ENCODE assay signal across 10 cellular contexts in the genomic region with DNA sequence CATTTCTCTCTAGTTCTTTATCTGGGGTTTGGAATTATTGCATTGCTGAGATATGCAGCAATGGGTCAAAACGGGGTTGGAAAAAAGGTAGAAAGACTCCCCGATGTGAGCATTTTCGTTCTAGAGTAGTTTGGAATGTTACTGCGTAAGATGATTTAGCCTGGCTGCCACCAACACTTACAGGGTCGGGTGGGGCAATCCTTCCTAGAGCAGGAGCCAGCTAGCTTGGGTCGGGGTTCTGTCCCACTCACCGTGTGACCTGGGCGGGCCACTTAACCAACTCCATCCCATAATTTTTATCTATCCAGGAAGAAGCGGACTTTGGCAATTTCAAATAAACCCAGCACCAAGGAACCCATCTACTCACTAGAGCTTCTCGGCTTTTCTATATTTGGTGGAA.
DNase-seq lines count a peak whose midpoint lies in the region; ATAC-seq and TF ChIP-seq lines count a peak whose summit lies in the region.
"Had no signal": no experiment of that assay in that cellular context is flagged by ENCODE, and none has a peak within 500 bp of the region (broad histone marks: within the 10 kb centered on the region; RNA-seq: fewer than 3 reads in every experiment).

No MANE protein-coding gene starts in this region.

- H3K4me1 Mint-ChIP-seq in mesothelial cell of epicardium: peaks cover 12% of the 10 kb centered on the region

- no peaks in the 10 kb centered on the region for H3K36me3 Mint-ChIP-seq in mesothelial cell of epicardium

- H3K4me3 Mint-ChIP-seq in mesothelial cell of epicardium: peak overlapping the region; percentile 67

- peak overlapping the region; percentile 32 for H3K27ac Mint-ChIP-seq in mesothelial cell of epicardium

- DNase-seq in NCI-H146 treated with DMSO at 0.1 percent for 48 hours (lab: John Stamatoyannopoulos, UW; ENCODE audit: unreplicated experiment) (peak; percentile 7), astrocyte of the hippocampus (ENCODE audit: low read depth, low spot score) (peak; percentile 13), mesothelial cell of epicardium (ENCODE audit: low spot score in 2 of 2, unreplicated experiment in 2 of 2) (no peak), NCI-H1092 treated with DMSO at 0.1 percent for 48 hours (lab: John Stamatoyannopoulos, UW) (no peak), GM19238 (ENCODE audit: insufficient read length, low spot score) (no peak), NCI-H345 (lab: John Stamatoyannopoulos, UW) (no peak)
- DNase-seq: activated effector memory CD4-positive, alpha-beta T cell treated with Interleukin-2 at 50 U/mL for 16 hours; Peyer's patch had no signal

- H3K27me3 Mint-ChIP-seq in mesothelial cell of epicardium (ENCODE audit: low read depth): peaks cover 11% of the 10 kb centered on the region

- ATAC-seq in HG03457 (IDR thresholded peaks at IDR 0.05; ENCODE audit: unreplicated experiment): no peak

- H3K9me3 Mint-ChIP-seq in mesothelial cell of epicardium: peaks cover 7% of the 10 kb centered on the region

- TF ChIP-seq CTCF in mesothelial cell of epicardium (IDR thresholded peaks at IDR 0.05; ENCODE audit: unreplicated experiment): no peak

- peak overlapping the region; percentile 88 for H3K4me3 ChIP-seq in GM08714 (ENCODE audit: low read length)
- H3K4me3 ChIP-seq: Peyer's patch had no signal

Comparison
In these comparisons a context has a peak if more than half of its experiments do, and no peak if none do; other contexts are left out.
1. DNase-seq: peak in NCI-H146 treated with DMSO at 0.1 percent for 48 hours (single experiment) and astrocyte of the hippocampus (single experiment); none in mesothelial cell of epicardium (0 of 2), NCI-H1092 treated with DMSO at 0.1 percent for 48 hours (single experiment), GM19238 (single experiment) and NCI-H345 (single experiment).